In the genomic region with DNA sequence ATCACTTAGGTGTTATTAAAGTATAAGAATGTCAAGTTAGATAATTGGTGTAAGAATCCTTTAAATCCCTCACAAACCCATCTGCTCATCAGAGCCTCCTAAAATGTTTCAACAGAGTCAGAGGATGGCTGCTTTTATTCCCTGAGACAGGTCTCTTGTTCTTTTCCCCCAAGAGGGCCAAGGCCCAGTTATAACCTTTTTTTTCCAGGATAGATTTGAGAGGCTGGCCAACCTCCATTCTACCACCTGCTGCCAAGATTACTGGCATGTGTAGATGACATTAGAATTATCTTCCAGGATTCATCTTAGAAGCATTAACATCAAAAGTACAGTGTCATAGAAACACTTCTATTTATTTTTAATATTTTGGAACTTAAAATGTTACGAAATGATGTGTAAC, we compare ENCODE assay signal across 16 cellular contexts.
DNase-seq lines count a peak whose midpoint lies in the region; ATAC-seq and FAIRE-seq lines count a peak whose summit lies in the region.
"Had no signal": no experiment of that assay in that cellular context is flagged by ENCODE, and none has a peak within 500 bp of the region (broad histone marks: within the 10 kb centered on the region; RNA-seq: fewer than 3 reads in every experiment).

No MANE protein-coding gene starts in this region.

- peak; percentile 67 for DNase-seq in NCI-H82 (lab: John Stamatoyannopoulos, UW)
- no peak for DNase-seq in NCI-H82 treated with DMSO at 0.1 percent for 48 hours (lab: John Stamatoyannopoulos, UW; ENCODE audit: unreplicated experiment)
- DNase-seq in NCI-H524 treated with DMSO at 0.1 percent for 48 hours (lab: John Stamatoyannopoulos, UW), result peak; percentile 26
- peak; percentile 27 for DNase-seq in cerebellum (ENCODE audit: low spot score)
- no peak for DNase-seq in GM19239 (ENCODE audit: insufficient read length, low spot score)
- DNase-seq: Calu3; CD4-positive, alpha-beta memory T cell; COR-L47; DMS53; DMS79 treated with DMSO at 0.1 percent for 48 hours; GOT3; HFFc6 had no signal

- FAIRE-seq in GM19239 (lab: Jason Lieb, UNC), result no peak
- FAIRE-seq: G401.6, GM12892 had no signal

- no peak for ATAC-seq in HG03025 (IDR thresholded peaks at IDR 0.05; ENCODE audit: low FRiP score, unreplicated experiment)
- ATAC-seq in GM18511 (IDR thresholded peaks at IDR 0.05; ENCODE audit: unreplicated experiment), result no peak

Comparison
In these comparisons a context has a peak if more than half of its experiments do, and no peak if none do; other contexts are left out.
1. DNase-seq: peak in NCI-H82 (single experiment), NCI-H524 treated with DMSO at 0.1 percent for 48 hours (single experiment) and cerebellum (single experiment); none in NCI-H82 treated with DMSO at 0.1 percent for 48 hours (single experiment) and GM19239 (single experiment).